In genomic region chr7:74023037-74023436, GRCh38 we compare ENCODE assay signal across 10 cellular contexts. TPM values are rescaled to one million over a fixed set of nuclear protein-coding genes. Genes with fewer than 3 reads are reported as not detected.
DNase-seq lines count a peak whose midpoint lies in the region; ATAC-seq and TF ChIP-seq lines count a peak whose summit lies in the region.
"Had no signal": no experiment of that assay in that cellular context is flagged by ENCODE, and none has a peak within 500 bp of the region (broad histone marks: within the 10 kb centered on the region; RNA-seq: fewer than 3 reads in every experiment).

No MANE protein-coding gene starts in this region.

- H3K4me3 Mint-ChIP-seq in activated CD4-positive, alpha-beta T cell treated with anti-CD3 and anti-CD28 coated beads, Interleukin-2, amount 10 ng/mL, durations not matched to agents 7 days and 5 days = no peak overlapping the region

- H2AK9ac ChIP-seq in IMR-90 (replicated peaks; ENCODE audit: low read depth, low read length, poor library complexity) = peak overlapping the region; percentile 83

- in situ Hi-C loops in ACHN (cut with HindIII; ENCODE audit: low pct_ligation_motif_present, low pct_unique_long_range_greater_than_20kb, low sequenced_read_pairs) (loop anchor here (25.0 kb wide), 1 partner anchor 161 kb away; the partner anchor contains the start of gene TMEM270), IMR-90 (cut with MboI; ENCODE audit: low sequenced_read_pairs) (loop anchor here (5.0 kb wide), 1 partner anchor 151 kb away; no protein-coding TSS in a partner anchor)

- H3K4me1 Mint-ChIP-seq in activated CD4-positive, alpha-beta T cell treated with anti-CD3 and anti-CD28 coated beads, Interleukin-2, amount 10 ng/mL, durations not matched to agents 7 days and 5 days = no peaks in the 10 kb centered on the region

- H3K27me3 Mint-ChIP-seq in activated CD4-positive, alpha-beta T cell treated with anti-CD3 and anti-CD28 coated beads, Interleukin-2, amount 10 ng/mL, durations not matched to agents 7 days and 5 days = peaks cover 23% of the 10 kb centered on the region

- H3K56ac ChIP-seq in IMR-90 (ENCODE audit: extremely low read depth, insufficient read depth, low read length) = no peak overlapping the region

- WGBS in IMR-90 (ENCODE audit: extremely low coverage in 2 of 2, insufficient read length in 1 of 2), 2 experiments = no CpG with 5 or more reads among the region's 13 CpGs

- H4K20me1 ChIP-seq in IMR-90 (ENCODE audit: insufficient read depth, low read length) = no peaks in the 10 kb centered on the region

- no peak overlapping the region for H3K27ac ChIP-seq in IMR-90 (ENCODE audit: insufficient read depth, low read length)
- no peak overlapping the region for H3K27ac ChIP-seq in lower lobe of right lung

- no peak overlapping the region for H3K27ac Mint-ChIP-seq in activated CD4-positive, alpha-beta T cell treated with anti-CD3 and anti-CD28 coated beads, Interleukin-2, amount 10 ng/mL, durations not matched to agents 7 days and 5 days

- no peak; the same call in 1 of the 2 replicates for TF ChIP-seq RAD21 in IMR-90 (IDR thresholded peaks at IDR 0.05; ENCODE audit: low read length)

- no peaks in the 10 kb centered on the region; a peak in 1 of 4 replicates for H3K79me1 ChIP-seq in IMR-90 (ENCODE audit: low read depth in 1 of 2, low read length in 2 of 2)

- intact Hi-C loops in IMR-90 (cut with micrococcal nuclease) = no loop called here
- intact Hi-C loops in lower lobe of right lung (cut with DNase I) = no loop called here

- peaks cover 8% of the 10 kb centered on the region for H3K9me1 ChIP-seq in IMR-90 (ENCODE audit: insufficient read depth, low read length)

- peak overlapping the region; percentile 54 for H2BK120ac ChIP-seq in IMR-90 (ENCODE audit: low read depth, low read length)

- peak overlapping the region; percentile 57; the same call in 1 of the 2 replicates for H2BK20ac ChIP-seq in IMR-90 (ENCODE audit: low read depth, low read length)

- H4K8ac ChIP-seq in IMR-90 (ENCODE audit: low read depth in 2 of 2, low read length in 2 of 2) = peak overlapping the region in 1 of 2 experiments; percentile 67; a peak in 1 of 4 replicates

- ATAC-seq in IMR-90 (ENCODE audit: low read depth) = peak; percentile 69
- peak in 1 of 2 donors; percentile 37 for ATAC-seq in lower lobe of right lung
- no peak for ATAC-seq in activated CD4-positive, CD25-positive, alpha-beta regulatory T cell treated with anti-CD3 and anti-CD28 coated beads, Interleukin-2, amount 50 U/mL, for 24 hours

- no peak overlapping the region for H3K9ac ChIP-seq in IMR-90 (ENCODE audit: low read depth, low read length)

- H3K9me3 Mint-ChIP-seq in activated CD4-positive, alpha-beta T cell treated with anti-CD3 and anti-CD28 coated beads, Interleukin-2, amount 10 ng/mL, durations not matched to agents 7 days and 5 days = no peaks in the 10 kb centered on the region

- no peak overlapping the region for H4K5ac ChIP-seq in IMR-90 (ENCODE audit: low read depth, low read length)

- TF ChIP-seq POLR2A in IMR-90 (IDR thresholded peaks at IDR 0.05; ENCODE audit: low read depth, low read length) = no peak

- dilution Hi-C loops in IMR-90 (cut with HindIII; ENCODE audit: low sequenced_read_pairs, unreplicated experiment) = no loop called here

- H3K4me3 ChIP-seq in IMR-90 (ENCODE audit: insufficient read depth, low read depth, low read length) = no peak overlapping the region
- H3K4me3 ChIP-seq in choroid plexus epithelial cell (ENCODE audit: low read depth, low read length) = no peak overlapping the region
- no peak overlapping the region for H3K4me3 ChIP-seq in lower lobe of right lung

- BruUV-seq in IMR-90 (replicated peaks; lab: Mats Ljungman, UMichigan) = no TSS peak

- H2AK5ac ChIP-seq in IMR-90 (ENCODE audit: low read depth, low read length) = peak overlapping the region; percentile 54; the same call in 1 of the 2 replicates

- H3K36me3 ChIP-seq in IMR-90 (ENCODE audit: control insufficient read depth, insufficient read depth, low read length) (no peaks in the 10 kb centered on the region), lower lobe of right lung (no peaks in the 10 kb centered on the region)

- H3K18ac ChIP-seq in IMR-90 (ENCODE audit: low read depth, low read length) = peak overlapping the region; percentile 53; the same call in 1 of the 2 replicates

- no peak overlapping the region for H3K23ac ChIP-seq in IMR-90 (ENCODE audit: low read depth, low read length)

- H3K4ac ChIP-seq in IMR-90 (ENCODE audit: low read depth, low read length) = peak overlapping the region; percentile 14

- H3K9me3 ChIP-seq in IMR-90 (ENCODE audit: control insufficient read depth, insufficient read depth, low read length) (no peaks in the 10 kb centered on the region), lower lobe of right lung (no peaks in the 10 kb centered on the region)

- H3K27me3 ChIP-seq in IMR-90 (ENCODE audit: control insufficient read depth, insufficient read depth, low read length) (no peaks in the 10 kb centered on the region), lower lobe of right lung (ENCODE audit: low read depth) (peaks cover 14% of the 10 kb centered on the region)

- peak; percentile 50 for DNase-seq in ACHN
- peak; percentile 63 for DNase-seq in IMR-90
- peak; percentile 46 for DNase-seq in choroid plexus epithelial cell (ENCODE audit: low read depth)
- no peak for DNase-seq in lower lobe of right lung
- no peak for DNase-seq in activated CD4-positive, alpha-beta T cell treated with anti-CD3 and anti-CD28 coated beads, Interleukin-2, amount 50 U/mL, for 1 hour
- no peak for DNase-seq in activated CD4-positive, alpha-beta T cell treated with anti-CD3 and anti-CD28 coated beads, Interleukin-2, amount 10 ng/mL, durations not matched to agents 7 days and 5 days
- DNase-seq in GM19238 (ENCODE audit: insufficient read length, low spot score) = no peak
- DNase-seq: DMS79 treated with DMSO at 0.1 percent for 48 hours, NCI-H2029 had no signal

- H3K4me1 ChIP-seq in IMR-90 (ENCODE audit: control insufficient read depth, insufficient read depth, low read length) (peaks cover 21% of the 10 kb centered on the region), lower lobe of right lung (peaks cover 40% of the 10 kb centered on the region)

- H3K14ac ChIP-seq in IMR-90 (replicated peaks; ENCODE audit: low read depth, low read length) = peak overlapping the region; percentile 71; the same call in 1 of the 2 replicates

- H2BK5ac ChIP-seq in IMR-90 (ENCODE audit: low read depth, low read length, poor library complexity, severe bottlenecking) = no peak overlapping the region

- peak overlapping the region; percentile 53 for H4K91ac ChIP-seq in IMR-90 (ENCODE audit: insufficient read depth, low read depth, low read length)

- no peaks in the 10 kb centered on the region for H3K36me3 Mint-ChIP-seq in activated CD4-positive, alpha-beta T cell treated with anti-CD3 and anti-CD28 coated beads, Interleukin-2, amount 10 ng/mL, durations not matched to agents 7 days and 5 days (ENCODE audit: low read depth)

- CTCF ChIA-PET in IMR-90 (lab: Yijun Ruan, JAX) = no interaction called here
- CTCF ChIA-PET in activated CD4-positive, alpha-beta T cell treated with anti-CD3 and anti-CD28 coated beads, Interleukin-2, amount 10 ng/mL, durations not matched to agents 7 days and 5 days (lab: Charles Lee) = interaction anchor here (1.3 kb wide), 1 partner anchor 52 kb away, joined by 3 read pairs; no protein-coding TSS in a partner anchor

- H3K4me2 ChIP-seq in IMR-90 (ENCODE audit: low read depth, low read length) = peak overlapping the region; percentile 63

- H2BK15ac ChIP-seq in IMR-90 (ENCODE audit: low read depth, low read length) = peak overlapping the region; percentile 17; the same call in 1 of the 3 replicates

- POLR2A ChIA-PET in IMR-90 (lab: Charles Lee; ENCODE audit: unreplicated experiment) = no interaction called here
- POLR2A ChIA-PET in activated CD4-positive, alpha-beta T cell treated with anti-CD3 and anti-CD28 coated beads, Interleukin-2, amount 10 ng/mL, durations not matched to agents 7 days and 5 days (lab: Charles Lee) = no interaction called here

- peak overlapping the region; percentile 92 for H2AFZ ChIP-seq in IMR-90 (replicated peaks; ENCODE audit: low read length, poor library complexity)

- TF ChIP-seq CTCF in IMR-90 (conservative IDR thresholded peaks at IDR 0.05; ENCODE audit: low read depth, low read length) (peak; percentile 25; the same call in 1 of the 2 replicates), choroid plexus epithelial cell (conservative IDR thresholded peaks at IDR 0.05; ENCODE audit: low read depth, low read length) (peak; percentile 28), lower lobe of right lung (IDR thresholded peaks at IDR 0.05) (peak; percentile 7)

TF ChIP-seq in IMR-90, 13 proteins besides CTCF, POLR2A, EP300 and RAD21:
- TF ChIP-seq MAZ (IDR thresholded peaks at IDR 0.05; ENCODE audit: borderline replicate concordance, low read depth, low read length) (peak; percentile 42; the same call in 1 of the 2 replicates), RFX5 (IDR thresholded peaks at IDR 0.05; ENCODE audit: low read depth, low read length) (no peak), NFE2L2 (IDR thresholded peaks at IDR 0.05; ENCODE audit: low read depth, low read length) (no peak), SMC3 (IDR thresholded peaks at IDR 0.05; ENCODE audit: low read depth, low read length) (peak; percentile 32), FOS (IDR thresholded peaks at IDR 0.05; ENCODE audit: low read depth, low read length) (peak; percentile 58), BHLHE40 (IDR thresholded peaks at IDR 0.05; ENCODE audit: low read depth, low read length) (peak; percentile 55)

RNA-seq across cellular contexts. Expression of gene ELN, which starts 4.9 kb away (rescaled TPM):
- 1.9 and 2.2 TPM in 2 replicates for total RNA-seq in IMR-90 (2012; rRNA removed)
- polyA plus RNA-seq in IMR-90 (2012; rRNA removed) = 14.3 and 15.3 TPM in 2 replicates
- polyA plus RNA-seq in IMR-90 (2012; cell fraction: cytosol; rRNA removed) = 9.6 and 12.3 TPM in 2 replicates
- polyA plus RNA-seq in IMR-90 (2012; cell fraction: nucleus; rRNA removed; ENCODE audit: low replicate concordance) = 5.9 and 15.2 TPM in 2 replicates
- 83.3 TPM for total RNA-seq in lower lobe of right lung
- total RNA-seq in activated CD4-positive, alpha-beta T cell treated with anti-CD3 and anti-CD28 coated beads, Interleukin-2, amount 10 ng/mL, durations not matched to agents 7 days and 5 days = not detected

Comparison
In these comparisons a context has a peak if more than half of its experiments do, and no peak if none do; other contexts are left out.
1. DNase-seq: peak in ACHN (single experiment), IMR-90 (single experiment) and choroid plexus epithelial cell (single experiment); none in lower lobe of right lung (single experiment), activated CD4-positive, alpha-beta T cell treated with anti-CD3 and anti-CD28 coated beads, Interleukin-2, amount 50 U/mL, for 1 hour (single experiment), activated CD4-positive, alpha-beta T cell treated with anti-CD3 and anti-CD28 coated beads, Interleukin-2, amount 10 ng/mL, durations not matched to agents 7 days and 5 days (single experiment) and GM19238 (single experiment).
2. RNA of gene ELN, which starts 4.9 kb away (total RNA-seq): 83.3 TPM in lower lobe of right lung (single experiment); 1.9 to 2.2 TPM in IMR-90 and not detected in activated CD4-positive, alpha-beta T cell treated with anti-CD3 and anti-CD28 coated beads, Interleukin-2, amount 10 ng/mL, durations not matched to agents 7 days and 5 days; every median in the first group is over 10 times any median in the second.
3. Peak in every context shown above with its lines, with median percentiles within 50 percentile points of each other: CTCF ChIP-seq.